Comparison of ENCODE assay signal across 22 cellular contexts in genomic region chr4:1470393-1470670, GRCh38.
"Had no signal": no experiment of that assay in that cellular context is flagged by ENCODE, and none has a peak within 500 bp of the region (broad histone marks: within the 10 kb centered on the region; RNA-seq: fewer than 3 reads in every experiment).

No MANE protein-coding gene starts in this region.

- H3K36me3 ChIP-seq: left ventricle myocardium inferior, lower lobe of right lung, prostate gland, right atrium auricular region, spleen, thoracic aorta, tibial nerve, upper lobe of right lung, uterus had no signal

- ATAC-seq: effector memory CD8-positive, alpha-beta T cell; left colon; lower lobe of right lung; mucosa of descending colon; natural killer cell treated with Interleukin-12 subunit alpha and Interleukin-12 subunit beta and Interleukin-15 and Interleukin-18, amount 100 ng/mL, for 72 hours; stimulated activated memory B cell treated with anti-CD40 and anti-IgM and Interleukin-4, amounts not matched to agents 10 μg/mL and 1 μg/mL and 100 μg/mL, for 72 hours; stimulated activated naive CD8-positive, alpha-beta T cell treated with anti-CD3 and anti-CD28 coated beads, Interleukin-15, Interleukin-2, amounts not matched to agents 100 U/mL and 50 U/mL, for 24 hours; upper lobe of right lung had no signal

- H3K27me3 ChIP-seq: hepatocyte had no signal

- H3K4me2 ChIP-seq: hepatocyte had no signal

- H3K4me3 ChIP-seq: hepatocyte, left ventricle myocardium inferior, lower lobe of right lung, mucosa of descending colon, prostate gland, right atrium auricular region, skin epidermis, spleen, thoracic aorta, tibial nerve, upper lobe of right lung, uterus had no signal

- H3K4me1 ChIP-seq: lower lobe of right lung, parathyroid adenoma, prostate gland, upper lobe of right lung, uterus had no signal

- H3K27ac ChIP-seq: hepatocyte, left ventricle myocardium inferior, lower lobe of right lung, parathyroid adenoma, prostate gland, right atrium auricular region, skin epidermis, spleen, thoracic aorta, tibial nerve, upper lobe of right lung, uterus had no signal

- H3K9me3 ChIP-seq: left ventricle myocardium inferior, lower lobe of right lung, mucosa of descending colon, prostate gland, right atrium auricular region, thoracic aorta, tibial nerve, upper lobe of right lung, uterus had no signal

- H3K79me2 ChIP-seq: hepatocyte, parathyroid adenoma had no signal

- H3K9ac ChIP-seq: parathyroid adenoma had no signal

- H2AFZ ChIP-seq: hepatocyte, parathyroid adenoma had no signal

- DNase-seq: cerebellar nuclear complex; cortex of kidney; effector memory CD8-positive, alpha-beta T cell; left colon; left ventricle myocardium inferior; naive B cell; stimulated activated CD4-positive, alpha-beta T cell treated with anti-CD3 and anti-CD28 coated beads, Interleukin-4, amount 100 ng/mL, for 4 hours; stimulated activated naive CD8-positive, alpha-beta T cell treated with anti-CD3 and anti-CD28 coated beads, Interleukin-15, Interleukin-2, amounts not matched to agents 100 U/mL and 50 U/mL, for 24 hours; upper lobe of right lung had no signal
